ENCODE assay signal across 8 cellular contexts in the genomic region with DNA sequence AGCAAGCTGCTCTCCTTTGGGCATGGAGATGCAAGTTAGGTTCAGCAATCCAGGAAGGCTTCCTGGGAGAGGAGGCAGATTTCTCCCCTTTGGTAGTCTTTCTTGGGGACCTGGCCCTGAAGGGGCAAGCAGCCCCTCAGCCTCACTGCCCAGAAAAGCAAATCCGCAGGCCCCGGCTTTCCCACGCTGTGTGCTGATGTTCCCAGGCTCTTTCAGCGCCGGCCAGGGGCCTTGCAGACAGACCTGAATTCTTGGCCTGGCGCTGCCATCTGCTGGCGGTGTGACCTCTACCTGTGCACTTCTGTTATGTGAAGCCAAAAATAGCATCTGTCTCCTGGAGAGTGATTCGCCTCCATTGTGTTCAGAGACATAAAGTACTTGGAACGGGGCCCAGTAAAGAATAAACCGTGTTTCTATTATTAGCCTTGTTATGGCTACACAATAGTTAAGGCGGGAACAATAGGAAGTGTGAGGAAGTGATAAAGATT.
DNase-seq lines count a peak whose midpoint lies in the region; ATAC-seq, FAIRE-seq and TF ChIP-seq lines count a peak whose summit lies in the region.

No MANE protein-coding gene starts in this region.

- H3K4me3 Mint-ChIP-seq in activated naive CD4-positive, alpha-beta T cell treated with anti-CD3 and anti-CD28 coated beads, Interleukin-2, amount 10 ng/mL, durations not matched to agents 7 days and 5 days, result no peak overlapping the region
- no peak overlapping the region for H3K4me3 Mint-ChIP-seq in naive thymus-derived CD8-positive, alpha-beta T cell

- no TSS peak for BruUV-seq in A673 (replicated peaks; lab: Mats Ljungman, UMichigan)

- no peak overlapping the region for H3K27ac Mint-ChIP-seq in activated naive CD4-positive, alpha-beta T cell treated with anti-CD3 and anti-CD28 coated beads, Interleukin-2, amount 10 ng/mL, durations not matched to agents 7 days and 5 days
- H3K27ac Mint-ChIP-seq in naive thymus-derived CD8-positive, alpha-beta T cell, result peak overlapping the region in 1 of 10 donors; percentile 54

- in situ Hi-C loops in GM13976 (cut with MboI; ENCODE audit: low sequenced_read_pairs, unreplicated experiment), result no loop called here

- H3K4me1 ChIP-seq in A673 (ENCODE audit: insufficient read depth, low read length, poor library complexity, severe bottlenecking) (peaks cover 12% of the 10 kb centered on the region), heart right ventricle (peaks cover 13 to 27% (median 25%) of the 10 kb centered on the region in 9 donors)

- H3K9me3 Mint-ChIP-seq in activated naive CD4-positive, alpha-beta T cell treated with anti-CD3 and anti-CD28 coated beads, Interleukin-2, amount 10 ng/mL, durations not matched to agents 7 days and 5 days, result no peaks in the 10 kb centered on the region
- H3K9me3 Mint-ChIP-seq in naive thymus-derived CD8-positive, alpha-beta T cell, result no peaks in the 10 kb centered on the region

- H3K4me3 ChIP-seq in A673 (ENCODE audit: low read depth, low read length, poor library complexity, severe bottlenecking) (no peak overlapping the region), heart right ventricle (peak overlapping the region in 3 of 10 donors; percentile 13 to 21 (median 17))

- H3K9me3 ChIP-seq in A673 (ENCODE audit: low read depth, low read length, poor library complexity, severe bottlenecking) (no peaks in the 10 kb centered on the region), heart right ventricle (peaks cover 0 to 8% (median 0%) of the 10 kb centered on the region in 11 donors)

- H3K36me3 Mint-ChIP-seq in activated naive CD4-positive, alpha-beta T cell treated with anti-CD3 and anti-CD28 coated beads, Interleukin-2, amount 10 ng/mL, durations not matched to agents 7 days and 5 days, result no peaks in the 10 kb centered on the region
- no peaks in the 10 kb centered on the region for H3K36me3 Mint-ChIP-seq in naive thymus-derived CD8-positive, alpha-beta T cell

- H3K27me3 ChIP-seq in A673 (replicated peaks; ENCODE audit: insufficient read depth, low read depth, low read length, poor library complexity) (no peaks in the 10 kb centered on the region), heart right ventricle (peaks cover 0 to 14% (median 0%) of the 10 kb centered on the region in 7 donors)

- no peak for TF ChIP-seq POLR2A in GM12892 (IDR thresholded peaks at IDR 0.05; ENCODE audit: low read depth, low read length)

- POLR2A ChIA-PET in A673 (lab: Charles Lee; ENCODE audit: low non-redundant PET), result no interaction called here
- POLR2A ChIA-PET in naive thymus-derived CD8-positive, alpha-beta T cell (lab: Charles Lee), result no interaction called here

- CTCF ChIA-PET in A673 (lab: Charles Lee), result interaction anchor here (0.6 kb wide), 1 partner anchor 202 kb away, joined by 7 read pairs; no protein-coding TSS in a partner anchor
- CTCF ChIA-PET in activated naive CD4-positive, alpha-beta T cell treated with anti-CD3 and anti-CD28 coated beads, Interleukin-2, amount 10 ng/mL, durations not matched to agents 7 days and 5 days (lab: Charles Lee), result no interaction called here

- peak; percentile 88 to 93 (median 92) for ATAC-seq in heart right ventricle
- no peak for ATAC-seq in naive thymus-derived CD8-positive, alpha-beta T cell

- H3K27me3 Mint-ChIP-seq in activated naive CD4-positive, alpha-beta T cell treated with anti-CD3 and anti-CD28 coated beads, Interleukin-2, amount 10 ng/mL, durations not matched to agents 7 days and 5 days, result peaks cover 53% of the 10 kb centered on the region
- peaks cover 3 to 29% (median 23%) of the 10 kb centered on the region in 5 donors for H3K27me3 Mint-ChIP-seq in naive thymus-derived CD8-positive, alpha-beta T cell

- no peaks in the 10 kb centered on the region for H3K4me1 Mint-ChIP-seq in activated naive CD4-positive, alpha-beta T cell treated with anti-CD3 and anti-CD28 coated beads, Interleukin-2, amount 10 ng/mL, durations not matched to agents 7 days and 5 days
- H3K4me1 Mint-ChIP-seq in naive thymus-derived CD8-positive, alpha-beta T cell, result no peaks in the 10 kb centered on the region

- no peaks in the 10 kb centered on the region for H3K36me3 ChIP-seq in A673 (ENCODE audit: insufficient read depth, low read length, poor library complexity, severe bottlenecking)
- H3K36me3 ChIP-seq in heart right ventricle, result no peaks in the 10 kb centered on the region

- TF ChIP-seq CTCF in A673 (conservative IDR thresholded peaks at IDR 0.05; ENCODE audit: low read depth, low read length), result peak; percentile 80
- peak; percentile 33 for TF ChIP-seq CTCF in GM13976 (IDR thresholded peaks at IDR 0.05; ENCODE audit: borderline replicate concordance, control extremely low read depth, extremely low read depth, insufficient read depth, missing control alignments)
- peak; percentile 44 to 82 (median 68) for TF ChIP-seq CTCF in heart right ventricle (IDR thresholded peaks at IDR 0.05)

- WGBS in heart right ventricle, 2 donors, result 7 to 9% methylated on average over 11 of the region's 11 CpGs

- intact Hi-C loops in A673 (cut with micrococcal nuclease; ENCODE audit: unreplicated experiment), result loop anchor here (5.0 kb wide), 1 partner anchor 202 kb away; no protein-coding TSS in a partner anchor
- intact Hi-C loops in heart right ventricle (cut with DNase I), result loop anchor here (1.0 to 10.0 kb wide), 16 partner anchors 35 to 329 kb away; a partner anchor contains a TSS

- no peak for FAIRE-seq in GM12892 (lab: Jason Lieb, UNC)

- H3K27ac ChIP-seq in A673 (ENCODE audit: low read depth, low read length, poor library complexity, severe bottlenecking) (no peak overlapping the region), heart right ventricle (peak overlapping the region in 9 of 10 donors; percentile 68 to 92 (median 83))

- DNase-seq in A673 (ENCODE audit: low spot score), result peak; percentile 80
- no peak for DNase-seq in GM13976 (ENCODE audit: low spot score)
- DNase-seq in NCI-H2171 (lab: John Stamatoyannopoulos, UW), result peak; percentile 91
- DNase-seq in activated naive CD4-positive, alpha-beta T cell treated with anti-CD3 and anti-CD28 coated beads, Interleukin-2, amount 10 ng/mL, durations not matched to agents 7 days and 5 days, result peak; percentile 48
- DNase-seq in heart right ventricle, result peak; percentile 84 to 90
- peak; percentile 67 for DNase-seq in putamen (ENCODE audit: low spot score)
- no peak for DNase-seq in naive thymus-derived CD8-positive, alpha-beta T cell
- DNase-seq in GM12892 (ENCODE audit: insufficient read length), result no peak

Comparison
In these comparisons a context has a peak if more than half of its experiments do, and no peak if none do; other contexts are left out.
1. DNase-seq: peak in A673 (single experiment), NCI-H2171 (single experiment), activated naive CD4-positive, alpha-beta T cell treated with anti-CD3 and anti-CD28 coated beads, Interleukin-2, amount 10 ng/mL, durations not matched to agents 7 days and 5 days (single experiment), heart right ventricle (2 of 2) and putamen (single experiment); none in GM13976 (single experiment), naive thymus-derived CD8-positive, alpha-beta T cell (0 of 10) and GM12892 (single experiment).
2. ATAC-seq: peak in heart right ventricle (8 of 8); none in naive thymus-derived CD8-positive, alpha-beta T cell (0 of 2).
3. Peak in every context shown above with its lines, with median percentiles within 50 percentile points of each other: CTCF ChIP-seq.